ENCODE assay signal across 8 cellular contexts in the genomic region with DNA sequence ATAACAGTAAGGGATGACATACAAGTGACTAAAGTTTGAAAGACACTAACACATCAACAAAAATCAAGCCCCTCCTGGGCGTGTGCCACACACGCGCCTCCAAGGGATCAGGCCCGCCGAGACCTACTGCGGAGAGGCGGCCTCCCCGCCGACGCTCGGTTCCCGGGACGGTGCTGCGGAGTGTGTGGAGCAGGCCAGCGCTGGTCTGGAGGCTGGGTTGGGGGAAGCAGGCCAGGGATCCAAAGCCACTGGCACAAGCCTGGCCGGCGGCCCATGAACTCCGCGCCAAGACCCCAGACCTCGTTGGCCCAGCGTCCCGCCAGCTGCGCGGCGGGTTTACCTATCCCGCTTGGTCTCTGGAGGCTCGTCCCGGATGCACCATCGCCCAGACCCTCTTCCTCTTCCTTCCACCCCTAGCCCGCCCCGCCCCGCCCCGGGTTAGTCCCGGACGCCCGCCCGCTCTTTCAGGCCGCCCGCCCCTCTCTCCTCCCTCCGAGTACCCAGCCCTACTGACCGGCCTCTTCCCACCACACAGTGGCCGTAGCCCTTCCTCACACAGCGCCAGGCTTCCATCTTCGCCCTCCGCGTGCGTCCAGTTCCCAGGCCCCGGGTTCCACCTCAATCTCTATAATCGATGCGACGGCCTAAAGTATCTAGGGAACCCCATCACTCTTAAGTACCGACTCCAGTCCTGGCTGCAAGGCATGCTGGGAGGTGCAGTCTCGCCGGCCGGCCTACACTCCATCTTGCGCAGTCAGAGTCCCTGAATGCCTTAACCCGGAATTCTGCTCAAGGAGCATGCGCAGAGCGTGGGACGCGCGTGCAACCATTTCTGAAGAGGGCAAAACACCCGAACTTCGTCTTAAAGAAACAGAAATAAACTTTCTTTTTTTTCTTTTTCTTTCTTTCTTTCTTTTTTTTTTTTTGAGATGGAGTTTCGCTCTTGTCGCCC. TPM values are rescaled to one million over a fixed set of nuclear protein-coding genes. Genes with fewer than 3 reads are reported as not detected.
DNase-seq lines count a peak whose midpoint lies in the region; ATAC-seq, FAIRE-seq and TF ChIP-seq lines count a peak whose summit lies in the region.

A gene with protein sequence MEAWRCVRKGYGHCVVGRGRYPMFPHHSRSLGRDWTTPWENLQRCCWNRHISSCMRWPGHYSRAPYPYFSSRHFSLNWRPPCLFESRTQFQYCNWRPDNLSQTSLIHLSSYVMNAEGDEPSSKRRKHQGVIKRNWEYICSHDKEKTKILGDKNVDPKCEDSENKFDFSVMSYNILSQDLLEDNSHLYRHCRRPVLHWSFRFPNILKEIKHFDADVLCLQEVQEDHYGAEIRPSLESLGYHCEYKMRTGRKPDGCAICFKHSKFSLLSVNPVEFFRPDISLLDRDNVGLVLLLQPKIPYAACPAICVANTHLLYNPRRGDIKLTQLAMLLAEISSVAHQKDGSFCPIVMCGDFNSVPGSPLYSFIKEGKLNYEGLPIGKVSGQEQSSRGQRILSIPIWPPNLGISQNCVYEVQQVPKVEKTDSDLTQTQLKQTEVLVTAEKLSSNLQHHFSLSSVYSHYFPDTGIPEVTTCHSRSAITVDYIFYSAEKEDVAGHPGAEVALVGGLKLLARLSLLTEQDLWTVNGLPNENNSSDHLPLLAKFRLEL (minus strand): TSS at position 769 of the 952 bp plus-strand sequence. CDS start 196 bp downstream, at position 573.

- FAIRE-seq in keratinocyte (lab: Jason Lieb, UNC) = peak; percentile 62

- peak within 1 kb of the TSS; percentile 87 for H3K9ac ChIP-seq in keratinocyte (ENCODE audit: control insufficient read depth, extremely low read depth, insufficient read depth, low read length)

- TF ChIP-seq CTCF in keratinocyte (optimal IDR thresholded peaks at IDR 0.05 in 1 of 3, IDR thresholded peaks at IDR 0.05 in 1 of 3, conservative IDR thresholded peaks at IDR 0.05 in 1 of 3; ENCODE audit: extremely low read depth in 1 of 3, insufficient read depth in 2 of 3, low read length in 3 of 3) = no peak

- peak; percentile 95 for ATAC-seq in HG03432 (IDR thresholded peaks at IDR 0.05; ENCODE audit: unreplicated experiment)

- peak within 1 kb of the TSS; percentile 99 for H2AFZ ChIP-seq in keratinocyte (ENCODE audit: control insufficient read depth, low read length)

- peak within 1 kb of the TSS; percentile 77 for H3K27ac ChIP-seq in keratinocyte (ENCODE audit: control insufficient read depth, insufficient read depth, low read length)

- no peaks in the 10 kb centered on the region for H3K9me1 ChIP-seq in keratinocyte (ENCODE audit: control insufficient read depth, extremely low read depth, insufficient read depth, low read length)

- peak; percentile 89 for TF ChIP-seq POLR2A in GM19099 (IDR thresholded peaks at IDR 0.05; ENCODE audit: extremely low read depth, insufficient read length, low read depth)

- dilution Hi-C loops in keratinocyte (cut with MboI; ENCODE audit: extremely low pct_ligation_motif_present, low sequenced_read_pairs) = no loop called here

- peak within 1 kb of the TSS; percentile 68 to 93 (median 84) for H3K4me3 ChIP-seq in keratinocyte (ENCODE audit: control insufficient read depth in 2 of 3, extremely low read depth in 1 of 3, insufficient read depth in 2 of 3, low read depth in 1 of 3, low read length in 3 of 3)

- H3K79me2 ChIP-seq in keratinocyte (ENCODE audit: control insufficient read depth, insufficient read depth, low read length) = peaks cover 31% of the 10 kb centered on the region

- H3K27me3 ChIP-seq in keratinocyte (ENCODE audit: control insufficient read depth, extremely low read depth, insufficient read depth, low read length) = no peaks in the 10 kb centered on the region

- DNase-seq in AG20443 (ENCODE audit: low spot score) (peak; percentile 98), NCI-H510A (lab: John Stamatoyannopoulos, UW) (peak; percentile 91), cerebellum (ENCODE audit: low spot score) (peak; percentile 92), keratinocyte (ENCODE audit: low read depth, low spot score) (peak; percentile 77)
- DNase-seq in activated CD4-positive, alpha-beta T cell treated with anti-CD3 and anti-CD28 coated beads for 1 hour = peak; percentile 92
- peak; percentile 88 for DNase-seq in stimulated activated CD4-positive, alpha-beta T cell treated with anti-CD3 and anti-CD28 coated beads, Interleukin-15, amount 100 ng/mL, for 1 hour (ENCODE audit: low read depth in 1 of 2, low spot score in 1 of 2)

- H3K9me3 ChIP-seq in keratinocyte (ENCODE audit: control insufficient read depth, low read depth, low read length) = no peaks in the 10 kb centered on the region

- peaks cover 0 to 5% of the 10 kb centered on the region in 2 experiments for H3K36me3 ChIP-seq in keratinocyte (ENCODE audit: control insufficient read depth in 2 of 2, extremely low read depth in 1 of 2, insufficient read depth in 2 of 2, low read length in 2 of 2)

- H4K20me1 ChIP-seq in keratinocyte (ENCODE audit: control insufficient read depth, extremely low read depth, insufficient read depth, low read length) = no peaks in the 10 kb centered on the region

- peak within 1 kb of the TSS; percentile 74 for H3K4me2 ChIP-seq in keratinocyte (ENCODE audit: control insufficient read depth, extremely low read depth, insufficient read depth, low read depth, low read length)

- H3K4me1 ChIP-seq in keratinocyte (ENCODE audit: control insufficient read depth, extremely low read depth, insufficient read depth, low read length) = peaks cover 5% of the 10 kb centered on the region

RNA-seq across cellular contexts. Expression of the gene that starts here (rescaled TPM):
- total RNA-seq in cerebellum = 71.0 TPM
- 17.2 to 25.6 TPM (median 18.4 TPM) in 3 replicates for polyA plus RNA-seq in keratinocyte
- 8.2 TPM for polyA plus RNA-seq in keratinocyte (2011; ENCODE audit: low read depth)
- 8.3 and 14.4 TPM in 2 replicates for polyA plus RNA-seq in keratinocyte (2011; cell fraction: cytosol; rRNA removed)
- 32.5 and 36.7 TPM in 2 replicates for polyA plus RNA-seq in keratinocyte (2011; cell fraction: nucleus; rRNA removed)
- 10.9 and 16.4 TPM in 2 replicates for polyA plus RNA-seq in keratinocyte (2012; ENCODE audit: low replicate concordance)
- 8.5 to 36.7 TPM (median 24.7 TPM) in 3 replicates for polyA minus RNA-seq in keratinocyte
- 19.0 TPM for polyA minus RNA-seq in keratinocyte (2011; cell fraction: cytosol; rRNA and poly(A)+ RNA removed)
- 22.8 and 41.0 TPM in 2 replicates for polyA minus RNA-seq in keratinocyte (2011; cell fraction: nucleus; rRNA and poly(A)+ RNA removed)

Comparison
In these comparisons a context has a peak if more than half of its experiments do, and no peak if none do; other contexts are left out.
1. Peak in every context shown above with its lines: DNase-seq, ATAC-seq, H3K4me3 ChIP-seq and H3K27ac ChIP-seq.